16 cellular contexts compared by ENCODE assay signal in genomic region chr1:24364605-24364974, GRCh38. TPM values are rescaled to one million over a fixed set of nuclear protein-coding genes. Genes with fewer than 3 reads are reported as not detected.
A peak's percentile ranks its signal among the peaks of the same experiment; 100 is the strongest.
DNase-seq lines count a peak whose midpoint lies in the region; ATAC-seq, FAIRE-seq and TF ChIP-seq lines count a peak whose summit lies in the region.
"Had no signal": no experiment of that assay in that cellular context is flagged by ENCODE, and none has a peak within 500 bp of the region (broad histone marks: within the 10 kb centered on the region; RNA-seq: fewer than 3 reads in every experiment).

No MANE protein-coding gene starts in this region.

- H3K79me2 ChIP-seq in keratinocyte (ENCODE audit: control insufficient read depth, insufficient read depth, low read length): no peaks in the 10 kb centered on the region

- DNase-seq in HT1080 (ENCODE audit: low read depth) (peak; percentile 5), amniotic epithelial cell (ENCODE audit: low read depth) (peak; percentile 61), keratinocyte (ENCODE audit: low read depth, low spot score) (no peak), suprapubic skin (ENCODE audit: low spot score in 2 of 2) (no peak), dorsolateral prefrontal cortex (no peak)
- DNase-seq in activated CD4-positive, alpha-beta T cell treated with anti-CD3 and anti-CD28 coated beads, Interleukin-2, amount 50 U/mL, for 48 hours: no peak
- DNase-seq: activated T-cell treated with anti-CD3 and anti-CD28 coated beads for 4 hours; CD4-positive, alpha-beta T cell; NCI-H2029 treated with DMSO at 0.1 percent for 48 hours; SHP77 treated with DMSO at 0.1 percent for 48 hours; stimulated activated CD4-positive, alpha-beta T cell treated with anti-CD3 and anti-CD28 coated beads, Interleukin-4, amount 100 ng/mL, for 4 hours had no signal

- H3K27me3 ChIP-seq in keratinocyte (ENCODE audit: control insufficient read depth, extremely low read depth, insufficient read depth, low read length) (no peaks in the 10 kb centered on the region), suprapubic skin (no peaks in the 10 kb centered on the region), dorsolateral prefrontal cortex (no peaks in the 10 kb centered on the region)
- H3K27me3 ChIP-seq: right atrium auricular region had no signal

- dilution Hi-C loops in keratinocyte (cut with MboI; ENCODE audit: extremely low pct_ligation_motif_present, low sequenced_read_pairs): no loop called here

- H3K9ac ChIP-seq in keratinocyte (ENCODE audit: control insufficient read depth, extremely low read depth, insufficient read depth, low read length): peak overlapping the region; percentile 58

- no peak overlapping the region for H2AFZ ChIP-seq in keratinocyte (ENCODE audit: control insufficient read depth, low read length)
- H2AFZ ChIP-seq: GM23338 had no signal

- peak overlapping the region; percentile 92 for H3K27ac ChIP-seq in keratinocyte (ENCODE audit: control insufficient read depth, insufficient read depth, low read length)
- peak overlapping the region; percentile 61 for H3K27ac ChIP-seq in suprapubic skin
- H3K27ac ChIP-seq in dorsolateral prefrontal cortex: peak overlapping the region in 6 of 59 donors; percentile 6 to 36 (median 20)
- H3K27ac ChIP-seq: right atrium auricular region had no signal

- H3K9me3 ChIP-seq in keratinocyte (ENCODE audit: control insufficient read depth, low read depth, low read length) (no peaks in the 10 kb centered on the region), suprapubic skin (no peaks in the 10 kb centered on the region)
- H3K9me3 ChIP-seq: right atrium auricular region had no signal

- ATAC-seq in GM21526 (IDR thresholded peaks at IDR 0.05; ENCODE audit: low FRiP score, unreplicated experiment): no peak

- 31% methylated on average over 2 of the region's 2 CpGs for WGBS in suprapubic skin

- no peak for FAIRE-seq in keratinocyte (lab: Jason Lieb, UNC)
- FAIRE-seq: frontal cortex, islet of Langerhans had no signal

- no peak for TF ChIP-seq EP300 in suprapubic skin (IDR thresholded peaks at IDR 0.05)

- H3K4me2 ChIP-seq in keratinocyte (ENCODE audit: control insufficient read depth, extremely low read depth, insufficient read depth, low read depth, low read length): peak overlapping the region; percentile 74
- H3K4me2 ChIP-seq: GM23338 had no signal

- no peaks in the 10 kb centered on the region for H3K9me1 ChIP-seq in keratinocyte (ENCODE audit: control insufficient read depth, extremely low read depth, insufficient read depth, low read length)

- H3K4me3 ChIP-seq in keratinocyte (ENCODE audit: control insufficient read depth in 2 of 3, extremely low read depth in 1 of 3, insufficient read depth in 2 of 3, low read depth in 1 of 3, low read length in 3 of 3) (no peak overlapping the region), suprapubic skin (no peak overlapping the region), dorsolateral prefrontal cortex (no peak overlapping the region)
- H3K4me3 ChIP-seq: GM23338, right atrium auricular region had no signal

- H3K36me3 ChIP-seq in keratinocyte (ENCODE audit: control insufficient read depth in 2 of 2, extremely low read depth in 1 of 2, insufficient read depth in 2 of 2, low read length in 2 of 2): peaks cover 3 to 6% of the 10 kb centered on the region in 2 experiments
- H3K36me3 ChIP-seq in suprapubic skin: no peaks in the 10 kb centered on the region
- H3K36me3 ChIP-seq: right atrium auricular region had no signal

- intact Hi-C loops in dorsolateral prefrontal cortex (cut with DNase I): no loop called here

- no peaks in the 10 kb centered on the region for H4K20me1 ChIP-seq in keratinocyte (ENCODE audit: control insufficient read depth, extremely low read depth, insufficient read depth, low read length)

- TF ChIP-seq CTCF in keratinocyte (optimal IDR thresholded peaks at IDR 0.05 in 1 of 3, IDR thresholded peaks at IDR 0.05 in 1 of 3, conservative IDR thresholded peaks at IDR 0.05 in 1 of 3; ENCODE audit: extremely low read depth in 1 of 3, insufficient read depth in 2 of 3, low read length in 3 of 3) (no peak), suprapubic skin (IDR thresholded peaks at IDR 0.05) (no peak), dorsolateral prefrontal cortex (IDR thresholded peaks at IDR 0.05 in 54 of 56, conservative IDR thresholded peaks at IDR 0.05 in 2 of 56; ENCODE audit: low read depth in 1 of 56, partially characterized antibody in 56 of 56) (no peak)

- TF ChIP-seq POLR2A in suprapubic skin (IDR thresholded peaks at IDR 0.05): no peak

- H3K4me1 ChIP-seq in keratinocyte (ENCODE audit: control insufficient read depth, extremely low read depth, insufficient read depth, low read length) (peaks cover 36% of the 10 kb centered on the region), suprapubic skin (peaks cover 34% of the 10 kb centered on the region)

RNA-seq across cellular contexts. Expression of gene GRHL3, which starts 45.4 kb away (rescaled TPM):
- total RNA-seq in HT1080 (2014; rRNA removed; shearing (Covaris generic)): 0.03 and 0.23 TPM in 2 replicates
- 0.09 and 0.17 TPM in 2 replicates for polyA plus RNA-seq in HT1080 (2015; cell fraction: cytosol; rRNA removed)
- polyA plus RNA-seq in HT1080 (2015; cell fraction: nucleus; rRNA removed): 0.22 and 0.34 TPM in 2 replicates
- polyA plus RNA-seq in keratinocyte: 7.7 to 20.5 TPM (median 13.0 TPM) in 3 replicates
- 130 TPM for polyA plus RNA-seq in keratinocyte (2011; ENCODE audit: low read depth)
- 11.8 and 16.0 TPM in 2 replicates for polyA plus RNA-seq in keratinocyte (2011; cell fraction: cytosol; rRNA removed)
- polyA plus RNA-seq in keratinocyte (2011; cell fraction: nucleus; rRNA removed): 45.0 and 50.1 TPM in 2 replicates
- 6.6 and 97.1 TPM in 2 replicates for polyA plus RNA-seq in keratinocyte (2012; ENCODE audit: low replicate concordance)
- 9.4 to 18.6 TPM (median 14.9 TPM) in 3 replicates for polyA minus RNA-seq in keratinocyte
- polyA minus RNA-seq in keratinocyte (2011; cell fraction: cytosol; rRNA and poly(A)+ RNA removed): 10.4 TPM
- 23.3 and 32.6 TPM in 2 replicates for polyA minus RNA-seq in keratinocyte (2011; cell fraction: nucleus; rRNA and poly(A)+ RNA removed)
- total RNA-seq in suprapubic skin: 100 to 1,000 TPM in 3 of 4 donors, 10 to 100 TPM in 1; 93.6 to 154 (median 129) TPM
- 1 to 10 TPM in 19 of 120 experiments, under 1 TPM in 31, not detected in 70; 0.21 to 6.7 (median 0.83) TPM for total RNA-seq in dorsolateral prefrontal cortex
- total RNA-seq: CD4-positive, alpha-beta T cell; frontal cortex had no signal

RNA-seq across cellular contexts. Expression of gene STPG1, which starts 49.0 kb away (rescaled TPM):
- 8.6 and 9.0 TPM in 2 replicates for total RNA-seq in HT1080 (2014; rRNA removed; shearing (Covaris generic))
- 13.3 and 15.1 TPM in 2 replicates for polyA plus RNA-seq in HT1080 (2015; cell fraction: cytosol; rRNA removed)
- 9.7 and 12.2 TPM in 2 replicates for polyA plus RNA-seq in HT1080 (2015; cell fraction: nucleus; rRNA removed)
- 15.3 to 16.9 TPM (median 16.6 TPM) in 3 replicates for polyA plus RNA-seq in keratinocyte
- polyA plus RNA-seq in keratinocyte (2011; ENCODE audit: low read depth): 6.5 TPM
- 14.6 and 19.3 TPM in 2 replicates for polyA plus RNA-seq in keratinocyte (2011; cell fraction: cytosol; rRNA removed)
- 20.6 TPM in 2 replicates for polyA plus RNA-seq in keratinocyte (2011; cell fraction: nucleus; rRNA removed)
- polyA plus RNA-seq in keratinocyte (2012; ENCODE audit: low replicate concordance): 8.2 and 12.3 TPM in 2 replicates
- 8.8 to 12.6 TPM (median 10.7 TPM) in 3 replicates for polyA minus RNA-seq in keratinocyte
- polyA minus RNA-seq in keratinocyte (2011; cell fraction: cytosol; rRNA and poly(A)+ RNA removed): 3.6 TPM
- 9.4 and 16.4 TPM in 2 replicates for polyA minus RNA-seq in keratinocyte (2011; cell fraction: nucleus; rRNA and poly(A)+ RNA removed)
- total RNA-seq in suprapubic skin (1 to 10 TPM; 7.2 to 8.5 (median 7.8) TPM), dorsolateral prefrontal cortex (10 to 100 TPM; 16.1 to 37.3 (median 24.7) TPM)

RNA-seq across cellular contexts. Expression of gene NIPAL3, which starts 51.0 kb away (rescaled TPM):
- 27.8 and 28.7 TPM in 2 replicates for total RNA-seq in HT1080 (2014; rRNA removed; shearing (Covaris generic))
- 35.2 and 39.5 TPM in 2 replicates for polyA plus RNA-seq in HT1080 (2015; cell fraction: cytosol; rRNA removed)
- polyA plus RNA-seq in HT1080 (2015; cell fraction: nucleus; rRNA removed): 21.2 and 24.2 TPM in 2 replicates
- polyA plus RNA-seq in keratinocyte: 30.5 to 42.1 TPM (median 37.3 TPM) in 3 replicates
- polyA plus RNA-seq in keratinocyte (2011; ENCODE audit: low read depth): 12.9 TPM
- 39.1 and 42.7 TPM in 2 replicates for polyA plus RNA-seq in keratinocyte (2011; cell fraction: cytosol; rRNA removed)
- polyA plus RNA-seq in keratinocyte (2011; cell fraction: nucleus; rRNA removed): 54.2 and 56.5 TPM in 2 replicates
- 19.2 and 29.1 TPM in 2 replicates for polyA plus RNA-seq in keratinocyte (2012; ENCODE audit: low replicate concordance)
- polyA minus RNA-seq in keratinocyte: 56.5 to 63.8 TPM (median 61.9 TPM) in 3 replicates
- polyA minus RNA-seq in keratinocyte (2011; cell fraction: cytosol; rRNA and poly(A)+ RNA removed): 43.9 TPM
- 51.6 and 76.6 TPM in 2 replicates for polyA minus RNA-seq in keratinocyte (2011; cell fraction: nucleus; rRNA and poly(A)+ RNA removed)
- total RNA-seq in suprapubic skin (10 to 100 TPM; 42.4 to 75.4 (median 64.6) TPM), dorsolateral prefrontal cortex (100 to 1,000 TPM in 69 of 120 experiments, 10 to 100 TPM in 51; 61.8 to 202 (median 104) TPM)

Comparison
In these comparisons a context has a peak if more than half of its experiments do, and no peak if none do; other contexts are left out.
1. DNase-seq: peak in HT1080 (single experiment) and amniotic epithelial cell (single experiment); none in keratinocyte (single experiment), suprapubic skin (0 of 2), activated CD4-positive, alpha-beta T cell treated with anti-CD3 and anti-CD28 coated beads, Interleukin-2, amount 50 U/mL, for 48 hours (0 of 2) and dorsolateral prefrontal cortex (0 of 10).
2. RNA of gene GRHL3, which starts 45.4 kb away (total RNA-seq): 93.6 to 154 TPM in suprapubic skin; 0.21 to 6.7 TPM in dorsolateral prefrontal cortex and 0.03 to 0.23 TPM in HT1080; every median in the first group is over 10 times any median in the second.